9 cellular contexts compared by ENCODE assay signal in genomic region chr20:13786143-13786828, GRCh38. TPM values are rescaled to one million over a fixed set of nuclear protein-coding genes. Genes with fewer than 3 reads are reported as not detected.
DNase-seq lines count a peak whose midpoint lies in the region; FAIRE-seq and TF ChIP-seq lines count a peak whose summit lies in the region.
"Had no signal": no experiment of that assay in that cellular context is flagged by ENCODE, and none has a peak within 500 bp of the region (broad histone marks: within the 10 kb centered on the region; RNA-seq: fewer than 3 reads in every experiment).

No MANE protein-coding gene starts in this region.

- WGBS in thyroid gland, 2 donors, result 79 to 85% methylated on average over 8 of the region's 8 CpGs

- H3K9ac ChIP-seq in muscle layer of colon (ENCODE audit: low read length), result peak overlapping the region; percentile 60

- DNase-seq in AG09309 (ENCODE audit: low read depth) (no peak), bronchial epithelial cell (ENCODE audit: low read depth) (peak; percentile 10), thyroid gland (no peak), HUDEP-2 (lab: John Stamatoyannopoulos, UW; ENCODE audit: unreplicated experiment in 76 of 76) (no peak), SKM-1 treated with dmso at 0.1 percent for 144 hours (lab: John Stamatoyannopoulos, UW; ENCODE audit: unreplicated experiment) (no peak)
- no peak for DNase-seq in Jurkat, Clone E6-1 (ENCODE audit: low read depth, low spot score)
- no peak for DNase-seq in stimulated activated CD4-positive, alpha-beta T cell treated with anti-CD3 and anti-CD28 coated beads, Interleukin-4, amount 100 ng/mL, for 24 hours
- DNase-seq: NCI-H1694 had no signal

- intact Hi-C loops in thyroid gland (cut with DNase I), result no loop called here

- FAIRE-seq in bronchial epithelial cell (lab: Jason Lieb, UNC), result no peak

- H3K27me3 ChIP-seq in bronchial epithelial cell (ENCODE audit: control insufficient read depth, insufficient read depth, low read length) (no peaks in the 10 kb centered on the region), muscle layer of colon (ENCODE audit: control insufficient read depth in 1 of 2, insufficient read depth in 2 of 2, low read length in 2 of 2) (no peaks in the 10 kb centered on the region), thyroid gland (no peaks in the 10 kb centered on the region)

- H3K9me3 ChIP-seq in muscle layer of colon (ENCODE audit: low read length) (no peaks in the 10 kb centered on the region), thyroid gland (no peaks in the 10 kb centered on the region)

- H3K27ac ChIP-seq in muscle layer of colon (ENCODE audit: low read depth, low read length), result no peak overlapping the region
- H3K27ac ChIP-seq in thyroid gland, result no peak overlapping the region

- peaks cover 1% of the 10 kb centered on the region for H3K36me3 ChIP-seq in bronchial epithelial cell (ENCODE audit: control insufficient read depth, insufficient read depth, low read length)
- H3K36me3 ChIP-seq in muscle layer of colon (ENCODE audit: insufficient read depth, low read length), result peaks cover 22% of the 10 kb centered on the region
- peaks cover 0 to 13% of the 10 kb centered on the region in 2 donors for H3K36me3 ChIP-seq in thyroid gland

- H3K4me3 ChIP-seq in AG09309 (ENCODE audit: control insufficient read depth, low read depth, low read length) (peak overlapping the region; percentile 80; the same call in 1 of the 2 replicates), bronchial epithelial cell (ENCODE audit: low read depth, low read length) (peak overlapping the region; percentile 92), muscle layer of colon (ENCODE audit: low read depth in 1 of 2, low read length in 2 of 2) (peak overlapping the region; percentile 4 to 51), thyroid gland (replicated peaks in 1 of 3) (peak overlapping the region in 1 of 3 donors; percentile 75)
- peak overlapping the region; percentile 95 for H3K4me3 ChIP-seq in Jurkat, Clone E6-1 (ENCODE audit: low read length)

- peaks cover 22% of the 10 kb centered on the region for H3K4me1 ChIP-seq in muscle layer of colon (ENCODE audit: insufficient read depth, low read length)
- peaks cover 19 to 22% of the 10 kb centered on the region in 2 donors for H3K4me1 ChIP-seq in thyroid gland

- TF ChIP-seq CTCF in AG09309 (IDR thresholded peaks at IDR 0.05; ENCODE audit: control insufficient read depth, insufficient read depth, low read depth, low read length, missing control alignments) (no peak), bronchial epithelial cell (IDR thresholded peaks at IDR 0.05; ENCODE audit: insufficient read depth, low read length, severe bottlenecking) (no peak), thyroid gland (IDR thresholded peaks at IDR 0.05) (no peak)

- TF ChIP-seq POLR2A in thyroid gland (IDR thresholded peaks at IDR 0.05), result no peak

RNA-seq across cellular contexts. Expression of gene NDUFAF5, which starts 1.5 kb away (rescaled TPM):
- polyA plus RNA-seq in Jurkat, Clone E6-1 (2012; ENCODE audit: insufficient read depth, insufficient read length), result 47.0 TPM
- 15.0 and 22.0 TPM in 2 replicates for total RNA-seq in bronchial epithelial cell
- 10 to 100 TPM; 11.9 to 15.7 (median 14.7) TPM for total RNA-seq in thyroid gland

RNA-seq across cellular contexts. Expression of gene ESF1, which starts 1.6 kb away (rescaled TPM):
- 10.9 TPM for polyA plus RNA-seq in Jurkat, Clone E6-1 (2012; ENCODE audit: insufficient read depth, insufficient read length)
- 15.2 and 16.6 TPM in 2 replicates for total RNA-seq in bronchial epithelial cell
- total RNA-seq in thyroid gland, result 10 to 100 TPM; 10.0 to 11.9 (median 10.8) TPM
